ENCODE assay signal across 1 cellular context in the genomic region with DNA sequence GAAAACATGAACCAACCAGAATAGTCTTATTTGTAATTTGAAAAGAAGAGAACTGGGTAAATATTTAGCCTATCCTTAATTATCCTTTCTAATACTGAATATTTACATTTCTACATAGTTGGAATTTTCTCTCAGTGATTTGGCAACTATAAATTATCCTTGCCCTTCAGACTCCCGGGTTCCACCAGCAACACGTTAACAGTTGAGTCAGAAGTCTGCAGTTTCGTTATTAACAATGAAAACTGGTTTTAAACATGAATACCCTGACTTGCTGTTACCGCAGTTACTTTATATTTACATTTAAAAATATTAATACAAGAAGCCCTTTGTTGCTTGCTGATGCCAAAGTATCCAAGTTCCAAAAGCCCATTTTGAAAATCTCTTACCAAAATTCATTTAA.
TF ChIP-seq lines count a peak whose summit lies in the region.

No MANE protein-coding gene starts in this region.

TF ChIP-seq in GM23338, 12 proteins besides CTCF, POLR2A, EP300 and RAD21 (continued from another document):
- TF ChIP-seq ZNF462 (CRISPR knock-in tag; IDR thresholded peaks at IDR 0.05) (no peak), NANOG (IDR thresholded peaks at IDR 0.05; ENCODE audit: borderline replicate concordance) (no peak), POLR2AphosphoS5 (IDR thresholded peaks at IDR 0.05; ENCODE audit: low read depth) (no peak), STAT1 (IDR thresholded peaks at IDR 0.05; ENCODE audit: unreplicated experiment) (no peak), JUNB (IDR thresholded peaks at IDR 0.05; ENCODE audit: unreplicated experiment) (no peak)
- TF ChIP-seq, protein P1, sequence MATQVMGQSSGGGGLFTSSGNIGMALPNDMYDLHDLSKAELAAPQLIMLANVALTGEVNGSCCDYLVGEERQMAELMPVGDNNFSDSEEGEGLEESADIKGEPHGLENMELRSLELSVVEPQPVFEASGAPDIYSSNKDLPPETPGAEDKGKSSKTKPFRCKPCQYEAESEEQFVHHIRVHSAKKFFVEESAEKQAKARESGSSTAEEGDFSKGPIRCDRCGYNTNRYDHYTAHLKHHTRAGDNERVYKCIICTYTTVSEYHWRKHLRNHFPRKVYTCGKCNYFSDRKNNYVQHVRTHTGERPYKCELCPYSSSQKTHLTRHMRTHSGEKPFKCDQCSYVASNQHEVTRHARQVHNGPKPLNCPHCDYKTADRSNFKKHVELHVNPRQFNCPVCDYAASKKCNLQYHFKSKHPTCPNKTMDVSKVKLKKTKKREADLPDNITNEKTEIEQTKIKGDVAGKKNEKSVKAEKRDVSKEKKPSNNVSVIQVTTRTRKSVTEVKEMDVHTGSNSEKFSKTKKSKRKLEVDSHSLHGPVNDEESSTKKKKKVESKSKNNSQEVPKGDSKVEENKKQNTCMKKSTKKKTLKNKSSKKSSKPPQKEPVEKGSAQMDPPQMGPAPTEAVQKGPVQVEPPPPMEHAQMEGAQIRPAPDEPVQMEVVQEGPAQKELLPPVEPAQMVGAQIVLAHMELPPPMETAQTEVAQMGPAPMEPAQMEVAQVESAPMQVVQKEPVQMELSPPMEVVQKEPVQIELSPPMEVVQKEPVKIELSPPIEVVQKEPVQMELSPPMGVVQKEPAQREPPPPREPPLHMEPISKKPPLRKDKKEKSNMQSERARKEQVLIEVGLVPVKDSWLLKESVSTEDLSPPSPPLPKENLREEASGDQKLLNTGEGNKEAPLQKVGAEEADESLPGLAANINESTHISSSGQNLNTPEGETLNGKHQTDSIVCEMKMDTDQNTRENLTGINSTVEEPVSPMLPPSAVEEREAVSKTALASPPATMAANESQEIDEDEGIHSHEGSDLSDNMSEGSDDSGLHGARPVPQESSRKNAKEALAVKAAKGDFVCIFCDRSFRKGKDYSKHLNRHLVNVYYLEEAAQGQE (IDR thresholded peaks at IDR 0.05; ENCODE audit: unreplicated experiment), result no peak
- TF ChIP-seq, protein P2, sequence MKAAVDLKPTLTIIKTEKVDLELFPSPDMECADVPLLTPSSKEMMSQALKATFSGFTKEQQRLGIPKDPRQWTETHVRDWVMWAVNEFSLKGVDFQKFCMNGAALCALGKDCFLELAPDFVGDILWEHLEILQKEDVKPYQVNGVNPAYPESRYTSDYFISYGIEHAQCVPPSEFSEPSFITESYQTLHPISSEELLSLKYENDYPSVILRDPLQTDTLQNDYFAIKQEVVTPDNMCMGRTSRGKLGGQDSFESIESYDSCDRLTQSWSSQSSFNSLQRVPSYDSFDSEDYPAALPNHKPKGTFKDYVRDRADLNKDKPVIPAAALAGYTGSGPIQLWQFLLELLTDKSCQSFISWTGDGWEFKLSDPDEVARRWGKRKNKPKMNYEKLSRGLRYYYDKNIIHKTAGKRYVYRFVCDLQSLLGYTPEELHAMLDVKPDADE (IDR thresholded peaks at IDR 0.05), result no peak
